In genomic region chr5:36606437-36607113, GRCh38 we compare ENCODE assay signal across 8 cellular contexts. TPM values are rescaled to one million over a fixed set of nuclear protein-coding genes. Genes with fewer than 3 reads are reported as not detected.
DNase-seq lines count a peak whose midpoint lies in the region; ATAC-seq and TF ChIP-seq lines count a peak whose summit lies in the region.

TSS of gene SLC1A3 (plus strand) at chr5:36606606. CDS start at chr5:36608424, 1,818 bp downstream.

- H3K27me3 Mint-ChIP-seq in activated T-cell treated with anti-CD3 and anti-CD28 coated beads, Interleukin-2, amount 50 U/mL, for 24 hours: peaks cover 66% of the 10 kb centered on the region
- H3K27me3 Mint-ChIP-seq in natural killer cell treated with Interleukin-12 subunit alpha and Interleukin-12 subunit beta and Interleukin-15 and Interleukin-18, amount 100 ng/mL, for 72 hours: peaks cover 30 to 48% of the 10 kb centered on the region in 2 donors

- no peaks in the 10 kb centered on the region for H3K79me2 ChIP-seq in MM.1S (ENCODE audit: low read length)

- no peaks in the 10 kb centered on the region for H3K9me3 Mint-ChIP-seq in activated T-cell treated with anti-CD3 and anti-CD28 coated beads, Interleukin-2, amount 50 U/mL, for 24 hours
- H3K9me3 Mint-ChIP-seq in natural killer cell treated with Interleukin-12 subunit alpha and Interleukin-12 subunit beta and Interleukin-15 and Interleukin-18, amount 100 ng/mL, for 72 hours: no peaks in the 10 kb centered on the region

- no peaks in the 10 kb centered on the region for H3K36me3 ChIP-seq in MM.1S (replicated peaks; ENCODE audit: insufficient read depth, low read length)
- H3K36me3 ChIP-seq in thoracic aorta: no peaks in the 10 kb centered on the region

- H3K4me3 ChIP-seq in MM.1S (ENCODE audit: low read length) (peak within 1 kb of the TSS; percentile 63), thoracic aorta (peak within 1 kb of the TSS; percentile 73)

- H4K20me1 ChIP-seq in MM.1S (ENCODE audit: insufficient read depth, low read length): no peaks in the 10 kb centered on the region

- peak within 1 kb of the TSS; percentile 38; the same call in 1 of the 2 replicates for H3K9ac ChIP-seq in MM.1S (ENCODE audit: low read length)

- no peaks in the 10 kb centered on the region for H3F3A ChIP-seq in MM.1S (ENCODE audit: insufficient read depth, low read length)

- DNase-seq in activated CD4-positive, alpha-beta T cell treated with anti-CD3 and anti-CD28 coated beads for 48 hours: peak; percentile 72
- no peak for DNase-seq in activated CD4-positive, alpha-beta T cell treated with anti-CD3 and anti-CD28 coated beads, Interleukin-2, amount 50 U/mL, for 1 hour
- DNase-seq in HEK293T (ENCODE audit: extremely low spot score) (peak; percentile 78), MM.1S (peak; percentile 76), fibroblast of the conjunctiva (ENCODE audit: low read depth) (peak; percentile 51), thoracic aorta (ENCODE audit: low spot score) (no peak)
- DNase-seq in activated T-cell treated with anti-CD3 and anti-CD28 coated beads, Interleukin-2, amount 50 U/mL, for 24 hours: peak; percentile 52
- no peak for DNase-seq in natural killer cell treated with Interleukin-12 subunit alpha and Interleukin-12 subunit beta and Interleukin-15 and Interleukin-18, amount 100 ng/mL, for 72 hours (ENCODE audit: low spot score)

- CTCF ChIA-PET in HEK293T (lab: Yijun Ruan, JAX): interaction anchor here (0.7 to 1.1 kb wide), 2 partner anchors 84 to 883 kb away, joined by 3 read pairs; no protein-coding TSS in a partner anchor

- H3K4me3 Mint-ChIP-seq in activated T-cell treated with anti-CD3 and anti-CD28 coated beads, Interleukin-2, amount 50 U/mL, for 24 hours: peak within 1 kb of the TSS; percentile 75
- peak within 1 kb of the TSS; percentile 87 for H3K4me3 Mint-ChIP-seq in natural killer cell treated with Interleukin-12 subunit alpha and Interleukin-12 subunit beta and Interleukin-15 and Interleukin-18, amount 100 ng/mL, for 72 hours

- no peaks in the 10 kb centered on the region; the same call in 1 of the 2 replicates for H3K27me3 ChIP-seq in MM.1S (replicated peaks; ENCODE audit: insufficient read depth, low read length)
- no peaks in the 10 kb centered on the region for H3K27me3 ChIP-seq in thoracic aorta (replicated peaks; ENCODE audit: insufficient read depth)

- TF ChIP-seq CTCF in MM.1S (IDR thresholded peaks at IDR 0.05; ENCODE audit: low read length) (no peak), thoracic aorta (IDR thresholded peaks at IDR 0.05) (no peak)

- H3K4me1 Mint-ChIP-seq in activated T-cell treated with anti-CD3 and anti-CD28 coated beads, Interleukin-2, amount 50 U/mL, for 24 hours (ENCODE audit: low read depth): peaks cover 19% of the 10 kb centered on the region
- peaks cover 6 to 10% of the 10 kb centered on the region in 2 donors for H3K4me1 Mint-ChIP-seq in natural killer cell treated with Interleukin-12 subunit alpha and Interleukin-12 subunit beta and Interleukin-15 and Interleukin-18, amount 100 ng/mL, for 72 hours (ENCODE audit: low read depth in 2 of 2)

- no peak within 1 kb of the TSS for H3K27ac ChIP-seq in MM.1S (ENCODE audit: low read length)
- H3K27ac ChIP-seq in thoracic aorta: no peak within 1 kb of the TSS

- peak within 1 kb of the TSS; percentile 73 for H2AFZ ChIP-seq in MM.1S (ENCODE audit: low read length)

- H3K9me2 ChIP-seq in MM.1S (replicated peaks; ENCODE audit: insufficient read depth, low read length): no peaks in the 10 kb centered on the region

- peak; percentile 80 to 82 for ATAC-seq in natural killer cell treated with Interleukin-12 subunit alpha and Interleukin-12 subunit beta and Interleukin-15 and Interleukin-18, amount 100 ng/mL, for 72 hours
- no peak for ATAC-seq in thoracic aorta (ENCODE audit: insufficient number of reproducible peaks, low FRiP score, low read depth)

- H3K4me1 ChIP-seq in MM.1S (ENCODE audit: low read length) (no peaks in the 10 kb centered on the region), thoracic aorta (ENCODE audit: control insufficient read depth in 1 of 2, low read depth in 2 of 2) (no peaks in the 10 kb centered on the region)

- peak within 1 kb of the TSS; percentile 87 for H3K27ac Mint-ChIP-seq in activated T-cell treated with anti-CD3 and anti-CD28 coated beads, Interleukin-2, amount 50 U/mL, for 24 hours
- H3K27ac Mint-ChIP-seq in natural killer cell treated with Interleukin-12 subunit alpha and Interleukin-12 subunit beta and Interleukin-15 and Interleukin-18, amount 100 ng/mL, for 72 hours: no peak within 1 kb of the TSS

- POLR2A ChIA-PET in HEK293T (lab: Yijun Ruan, JAX): interaction anchor here (0.6 to 3.6 kb wide), 9 partner anchors 11 to 270 kb away, joined by 3 to 14 read pairs (median 3); partner anchors contain the start of gene NIPBL

- H3K9me3 ChIP-seq in MM.1S (replicated peaks; ENCODE audit: insufficient read depth, low read length) (no peaks in the 10 kb centered on the region), thoracic aorta (no peaks in the 10 kb centered on the region)

- no peaks in the 10 kb centered on the region for H3K36me3 Mint-ChIP-seq in activated T-cell treated with anti-CD3 and anti-CD28 coated beads, Interleukin-2, amount 50 U/mL, for 24 hours (ENCODE audit: low read depth)
- H3K36me3 Mint-ChIP-seq in natural killer cell treated with Interleukin-12 subunit alpha and Interleukin-12 subunit beta and Interleukin-15 and Interleukin-18, amount 100 ng/mL, for 72 hours: no peaks in the 10 kb centered on the region

- peak within 1 kb of the TSS; percentile 89 for H3K4me2 ChIP-seq in MM.1S (ENCODE audit: low read depth, low read length)

TF ChIP-seq in HEK293T, 16 proteins besides CTCF, POLR2A, EP300 and RAD21:
- no peak for TF ChIP-seq CTBP1 (IDR thresholded peaks at IDR 0.05; ENCODE audit: borderline replicate concordance)
- TF ChIP-seq LEF1 (IDR thresholded peaks at IDR 0.05; ENCODE audit: borderline replicate concordance): no peak
- no peak for TF ChIP-seq TARDBP (IDR thresholded peaks at IDR 0.05)
- peak; percentile 43; the same call in 1 of the 2 replicates for TF ChIP-seq ELF4 (IDR thresholded peaks at IDR 0.05)
- peak; percentile 77 for TF ChIP-seq L3MBTL2 (conservative IDR thresholded peaks at IDR 0.05)
- peak; percentile 78; the same call in 1 of the 2 replicates for TF ChIP-seq ZNF384 (IDR thresholded peaks at IDR 0.05)
TF ChIP-seq in HEK293T: peak in this region for 3.

RNA-seq across cellular contexts. Expression of gene SLC1A3, which starts in this region (rescaled TPM):
- 1 to 10 TPM in 1 of 2 donors, not detected in 1; 1.2 TPM for total RNA-seq in natural killer cell treated with Interleukin-12 subunit alpha and Interleukin-12 subunit beta and Interleukin-15 and Interleukin-18, amount 100 ng/mL, for 72 hours
- 10 to 100 TPM; 44.7 to 67.4 TPM for total RNA-seq in thoracic aorta

Comparison
In these comparisons a context has a peak if more than half of its experiments do, and no peak if none do; other contexts are left out.
1. RNA of gene SLC1A3 (total RNA-seq): 44.7 to 67.4 TPM in thoracic aorta; 1.2 TPM in natural killer cell treated with Interleukin-12 subunit alpha and Interleukin-12 subunit beta and Interleukin-15 and Interleukin-18, amount 100 ng/mL, for 72 hours; every median in the first group is over 10 times any median in the second.
2. DNase-seq: peak in activated CD4-positive, alpha-beta T cell treated with anti-CD3 and anti-CD28 coated beads for 48 hours (single experiment), HEK293T (single experiment), MM.1S (single experiment), activated T-cell treated with anti-CD3 and anti-CD28 coated beads, Interleukin-2, amount 50 U/mL, for 24 hours (single experiment) and fibroblast of the conjunctiva (single experiment); none in activated CD4-positive, alpha-beta T cell treated with anti-CD3 and anti-CD28 coated beads, Interleukin-2, amount 50 U/mL, for 1 hour (single experiment), natural killer cell treated with Interleukin-12 subunit alpha and Interleukin-12 subunit beta and Interleukin-15 and Interleukin-18, amount 100 ng/mL, for 72 hours (single experiment) and thoracic aorta (single experiment).